In genomic region chr7:116949941-116950801, GRCh38 we compare ENCODE assay signal across 1 cellular context.
A peak's percentile ranks its signal among the peaks of the same experiment; 100 is the strongest.
TF ChIP-seq lines count a peak whose summit lies in the region.

No MANE protein-coding gene starts in this region.

TF ChIP-seq in K562, 482 proteins besides CTCF, POLR2A, EP300 and RAD21 (continued from another document and continues in another):
- no peak for TF ChIP-seq MBD1 (CRISPR knock-in tag; IDR thresholded peaks at IDR 0.05)
- TF ChIP-seq PCBP1 (IDR thresholded peaks at IDR 0.05; ENCODE audit: low read depth, low read length, poor library complexity, severe bottlenecking) = no peak
- no peak for TF ChIP-seq TGIF2 (CRISPR knock-in tag; IDR thresholded peaks at IDR 0.05)
- TF ChIP-seq REST (CRISPR knock-in tag; IDR thresholded peaks at IDR 0.05; ENCODE audit: low read depth) = peak; percentile 50; the same call in 1 of the 2 replicates
- peak; percentile 93 for TF ChIP-seq PHB2 (IDR thresholded peaks at IDR 0.05; ENCODE audit: low read depth)
- TF ChIP-seq STAT6 (CRISPR knock-in tag; IDR thresholded peaks at IDR 0.05) = no peak
- peak; percentile 93 for TF ChIP-seq THRB (CRISPR knock-in tag; conservative IDR thresholded peaks at IDR 0.05)
- TF ChIP-seq C11orf30 (IDR thresholded peaks at IDR 0.05; ENCODE audit: low read depth) = peak; percentile 55
- peak; percentile 100 for TF ChIP-seq THRAP3 (IDR thresholded peaks at IDR 0.05; ENCODE audit: borderline replicate concordance)
- TF ChIP-seq FOXA1 (IDR thresholded peaks at IDR 0.05; ENCODE audit: borderline replicate concordance) = no peak
- no peak for TF ChIP-seq CBX1 (IDR thresholded peaks at IDR 0.05; ENCODE audit: low read depth)
- peak in 1 of 2 experiments; percentile 83; a peak in 2 of 4 replicates for TF ChIP-seq ZNF318 (IDR thresholded peaks at IDR 0.05; ENCODE audit: borderline replicate concordance in 1 of 2, low read depth in 1 of 2)
- TF ChIP-seq TARDBP (IDR thresholded peaks at IDR 0.05) = peak; percentile 78; the same call in 1 of the 2 replicates
- TF ChIP-seq TRIM24 (IDR thresholded peaks at IDR 0.05) = peak; percentile 97
- peak; percentile 86 for TF ChIP-seq ZEB2 (IDR thresholded peaks at IDR 0.05)
- TF ChIP-seq HDAC8 (tag; IDR thresholded peaks at IDR 0.05) = peak; percentile 60; the same call in 1 of the 2 replicates
- no peak for TF ChIP-seq PHB (CRISPR knock-in tag; IDR thresholded peaks at IDR 0.05)
- no peak for TF ChIP-seq ZNF79 (CRISPR knock-in tag; IDR thresholded peaks at IDR 0.05; ENCODE audit: low read depth)
- 0 out of 2 replicates have a peak, but pooled peaks have one; percentile 58 for TF ChIP-seq ETS1 (conservative IDR thresholded peaks at IDR 0.05; ENCODE audit: control insufficient read depth, low read depth, low read length)
- no peak for TF ChIP-seq SMC3 (conservative IDR thresholded peaks at IDR 0.05; ENCODE audit: insufficient read depth, low read depth, low read length)
- peak; percentile 96 for TF ChIP-seq NUFIP1 (IDR thresholded peaks at IDR 0.05; ENCODE audit: partially characterized antibody)
- TF ChIP-seq CHCHD3 (CRISPR knock-in tag; IDR thresholded peaks at IDR 0.05) = no peak
- no peak for TF ChIP-seq HIVEP1 (CRISPR knock-in tag; IDR thresholded peaks at IDR 0.05)
- no peak for TF ChIP-seq MAFK (IDR thresholded peaks at IDR 0.05; ENCODE audit: low read length)
- no peak; the same call in 1 of the 2 replicates for TF ChIP-seq ZNF584 (CRISPR knock-in tag; IDR thresholded peaks at IDR 0.05; ENCODE audit: low read depth)
- no peak for TF ChIP-seq RFX5 (IDR thresholded peaks at IDR 0.05; ENCODE audit: low read depth, low read length)
- TF ChIP-seq PHTF2 (CRISPR knock-in tag; IDR thresholded peaks at IDR 0.05) = no peak
- no peak for TF ChIP-seq ZNF76 (CRISPR knock-in tag; IDR thresholded peaks at IDR 0.05; ENCODE audit: borderline replicate concordance)
- no peak for TF ChIP-seq ZBTB33 (CRISPR knock-in tag; IDR thresholded peaks at IDR 0.05)
- TF ChIP-seq CCAR2 (IDR thresholded peaks at IDR 0.05; ENCODE audit: low read depth, low read length) = no peak
- no peak; the same call in 1 of the 2 replicates for TF ChIP-seq ZNF175 (CRISPR knock-in tag; IDR thresholded peaks at IDR 0.05; ENCODE audit: low read depth)
- 0 out of 2 replicates have a peak, but pooled peaks have one; percentile 52 for TF ChIP-seq GABPB2 (CRISPR knock-in tag; conservative IDR thresholded peaks at IDR 0.05)
- TF ChIP-seq ZBTB5 (IDR thresholded peaks at IDR 0.05) = peak; percentile 93
